29 cellular contexts compared by ENCODE assay signal in genomic region chr5:16812448-16812847, GRCh38.
A peak's percentile ranks its signal among the peaks of the same experiment; 100 is the strongest.
DNase-seq lines count a peak whose midpoint lies in the region; ATAC-seq and TF ChIP-seq lines count a peak whose summit lies in the region.
"Had no signal": no experiment of that assay in that cellular context is flagged by ENCODE, and none has a peak within 500 bp of the region (broad histone marks: within the 10 kb centered on the region; RNA-seq: fewer than 3 reads in every experiment).

No MANE protein-coding gene starts in this region.

- H3K27me3 Mint-ChIP-seq in HFFc6 (ENCODE audit: insufficient read depth) = peaks cover 8% of the 10 kb centered on the region
- H3K27me3 Mint-ChIP-seq in chondrocyte (ENCODE audit: low read depth) = no peaks in the 10 kb centered on the region
- no peaks in the 10 kb centered on the region for H3K27me3 Mint-ChIP-seq in natural killer cell (ENCODE audit: low read depth in 2 of 2)
- H3K27me3 Mint-ChIP-seq in neural progenitor cell (ENCODE audit: insufficient read depth, low read depth) = peaks cover 2% of the 10 kb centered on the region
- H3K27me3 Mint-ChIP-seq: IgD-negative memory B cell; natural killer cell treated with Interleukin-12 subunit alpha and Interleukin-12 subunit beta and Interleukin-15 and Interleukin-18, amount 100 ng/mL, for 72 hours had no signal

- ATAC-seq in right lobe of liver = peak in 3 of 4 donors; percentile 20 to 41 (median 26)
- ATAC-seq in natural killer cell = no peak
- ATAC-seq: HCT116; natural killer cell treated with Interleukin-12 subunit alpha and Interleukin-12 subunit beta and Interleukin-15 and Interleukin-18, amount 100 ng/mL, for 72 hours had no signal

- H3K4me1 Mint-ChIP-seq in HFFc6 (ENCODE audit: low read depth) (peaks cover 70% of the 10 kb centered on the region), chondrocyte (ENCODE audit: low read depth) (peaks cover 54% of the 10 kb centered on the region), natural killer cell (no peaks in the 10 kb centered on the region), neural progenitor cell (peaks cover 18% of the 10 kb centered on the region)
- H3K4me1 Mint-ChIP-seq: activated naive CD4-positive, alpha-beta T cell treated with anti-CD3 and anti-CD28 coated beads, Interleukin-2, amount 10 ng/mL, durations not matched to agents 7 days and 5 days; IgD-negative memory B cell had no signal

- H3K4me1 ChIP-seq in right lobe of liver (peaks cover 0 to 11% (median 0%) of the 10 kb centered on the region in 4 donors), tibial artery (peaks cover 0 to 39% (median 15%) of the 10 kb centered on the region in 4 donors), neural progenitor cell (peaks cover 22% of the 10 kb centered on the region)
- H3K4me1 ChIP-seq: SJCRH30 had no signal

- no peak overlapping the region for H3K9ac ChIP-seq in neural progenitor cell

- H3K79me2 ChIP-seq in neural progenitor cell (ENCODE audit: low read depth) = peaks cover 28% of the 10 kb centered on the region

- H3K36me3 ChIP-seq in right lobe of liver (no peaks in the 10 kb centered on the region), tibial artery (no peaks in the 10 kb centered on the region), neural progenitor cell (peaks cover 4% of the 10 kb centered on the region)
- H3K36me3 ChIP-seq: breast epithelium, ovary, right atrium auricular region, SJCRH30 had no signal

- H3K4me3 Mint-ChIP-seq in HFFc6 (no peak overlapping the region), chondrocyte (ENCODE audit: unreplicated experiment) (no peak overlapping the region), natural killer cell (no peak overlapping the region), neural progenitor cell (no peak overlapping the region)
- H3K4me3 Mint-ChIP-seq: activated naive CD4-positive, alpha-beta T cell treated with anti-CD3 and anti-CD28 coated beads, Interleukin-2, amount 10 ng/mL, durations not matched to agents 7 days and 5 days; activated T-helper 1 cell treated with anti-CD3 and anti-CD28 coated beads, Interleukin-12 subunit alpha, Interleukin-12 subunit beta, Interleukin-2, Interleukin-4 antibody, amounts not matched to agents 30 ng/mL and 10 ng/mL and 1 ng/mL, durations not matched to agents 14 hours and 24 hours and 36 hours; IgD-negative memory B cell; natural killer cell treated with Interleukin-12 subunit alpha and Interleukin-12 subunit beta and Interleukin-15 and Interleukin-18, amount 100 ng/mL, for 72 hours had no signal

- TF ChIP-seq CTCF in HFFc6 (IDR thresholded peaks at IDR 0.05) (no peak), chondrocyte (IDR thresholded peaks at IDR 0.05) (no peak), right lobe of liver (IDR thresholded peaks at IDR 0.05) (no peak), tibial artery (IDR thresholded peaks at IDR 0.05) (no peak), natural killer cell (IDR thresholded peaks at IDR 0.05) (no peak), neural progenitor cell (IDR thresholded peaks at IDR 0.05) (no peak)

- no peaks in the 10 kb centered on the region for H3K9me3 Mint-ChIP-seq in HFFc6
- no peaks in the 10 kb centered on the region for H3K9me3 Mint-ChIP-seq in chondrocyte (ENCODE audit: low read depth)
- H3K9me3 Mint-ChIP-seq in natural killer cell = no peaks in the 10 kb centered on the region
- no peaks in the 10 kb centered on the region for H3K9me3 Mint-ChIP-seq in neural progenitor cell
- H3K9me3 Mint-ChIP-seq: activated naive CD4-positive, alpha-beta T cell treated with anti-CD3 and anti-CD28 coated beads, Interleukin-2, amount 10 ng/mL, durations not matched to agents 7 days and 5 days; activated T-helper 1 cell treated with anti-CD3 and anti-CD28 coated beads, Interleukin-12 subunit alpha, Interleukin-12 subunit beta, Interleukin-2, Interleukin-4 antibody, amounts not matched to agents 30 ng/mL and 10 ng/mL and 1 ng/mL, durations not matched to agents 14 hours and 24 hours and 36 hours; natural killer cell treated with Interleukin-12 subunit alpha and Interleukin-12 subunit beta and Interleukin-15 and Interleukin-18, amount 100 ng/mL, for 72 hours had no signal

- peaks cover 16% of the 10 kb centered on the region for H4K20me1 ChIP-seq in neural progenitor cell (ENCODE audit: low read depth)

- H3K4me3 ChIP-seq in right lobe of liver (no peak overlapping the region), tibial artery (no peak overlapping the region), neural progenitor cell (no peak overlapping the region)
- H3K4me3 ChIP-seq: breast epithelium, left lung, ovary, right atrium auricular region, SJCRH30 had no signal

- no peak for DNase-seq in HFFc6
- DNase-seq in chondrocyte (ENCODE audit: low spot score) = no peak
- DNase-seq in right lobe of liver = no peak
- no peak for DNase-seq in tibial artery
- DNase-seq in natural killer cell = no peak
- no peak for DNase-seq in neural progenitor cell (ENCODE audit: low spot score)
- DNase-seq in head of caudate nucleus = no peak
- no peak for DNase-seq in NCI-H1105 treated with DMSO at 0.1 percent for 48 hours (lab: John Stamatoyannopoulos, UW)
- DNase-seq: activated CD4-positive, alpha-beta T cell treated with anti-CD3 and anti-CD28 coated beads, Interleukin-2, amount 50 U/mL, for 48 hours; activated CD4-positive, CD25-positive, alpha-beta regulatory T cell; activated CD8-positive, alpha-beta memory T cell treated with anti-CD3 and anti-CD28 coated beads, Interleukin-2, amount 50 U/mL, for 4 hours; activated naive CD4-positive, alpha-beta T cell treated with anti-CD3 and anti-CD28 coated beads, Interleukin-2, amount 10 ng/mL, durations not matched to agents 7 days and 5 days; amniotic stem cell; effector CD8-positive, alpha-beta T cell; left lung; NCI-H1105; NCI-H1930; SJCRH30; stimulated activated CD4-positive, alpha-beta T cell treated with anti-CD3 and anti-CD28 coated beads, Interleukin-2, amount 100 ng/mL, for 48 hours; T-helper 1 cell had no signal

- intact Hi-C loops in right lobe of liver (cut with DNase I) (no loop called here), tibial artery (cut with DNase I; ENCODE audit: low total_unique reads) (no loop called here), natural killer cell (cut with micrococcal nuclease) (no loop called here), head of caudate nucleus (cut with DNase I) (no loop called here)

- H3F3A ChIP-seq in neural progenitor cell (ENCODE audit: low read depth) = peaks cover 11% of the 10 kb centered on the region

- no peak overlapping the region for H3K4me2 ChIP-seq in neural progenitor cell

- H3K27ac Mint-ChIP-seq in HFFc6 = peak overlapping the region; percentile 6
- peak overlapping the region; percentile 18 for H3K27ac Mint-ChIP-seq in chondrocyte (ENCODE audit: unreplicated experiment)
- no peak overlapping the region for H3K27ac Mint-ChIP-seq in natural killer cell
- no peak overlapping the region for H3K27ac Mint-ChIP-seq in neural progenitor cell
- H3K27ac Mint-ChIP-seq: activated naive CD4-positive, alpha-beta T cell treated with anti-CD3 and anti-CD28 coated beads, Interleukin-2, amount 10 ng/mL, durations not matched to agents 7 days and 5 days; activated T-helper 1 cell treated with anti-CD3 and anti-CD28 coated beads, Interleukin-12 subunit alpha, Interleukin-12 subunit beta, Interleukin-2, Interleukin-4 antibody, amounts not matched to agents 30 ng/mL and 10 ng/mL and 1 ng/mL, durations not matched to agents 14 hours and 24 hours and 36 hours; IgD-negative memory B cell; natural killer cell treated with Interleukin-12 subunit alpha and Interleukin-12 subunit beta and Interleukin-15 and Interleukin-18, amount 100 ng/mL, for 72 hours had no signal

- H3K27ac ChIP-seq in right lobe of liver = no peak overlapping the region
- H3K27ac ChIP-seq in tibial artery = peak overlapping the region; percentile 7 to 18
- H3K27ac ChIP-seq in neural progenitor cell = no peak overlapping the region
- H3K27ac ChIP-seq: breast epithelium, C4-2B, foreskin keratinocyte, right atrium auricular region, SJCRH30 had no signal

- H3K36me3 Mint-ChIP-seq in HFFc6 (ENCODE audit: low read depth) (peaks cover 29% of the 10 kb centered on the region), chondrocyte (ENCODE audit: low read depth) (peaks cover 4% of the 10 kb centered on the region), natural killer cell (no peaks in the 10 kb centered on the region), neural progenitor cell (peaks cover 7% of the 10 kb centered on the region)
- H3K36me3 Mint-ChIP-seq: activated naive CD4-positive, alpha-beta T cell treated with anti-CD3 and anti-CD28 coated beads, Interleukin-2, amount 10 ng/mL, durations not matched to agents 7 days and 5 days; IgD-negative memory B cell; natural killer cell treated with Interleukin-12 subunit alpha and Interleukin-12 subunit beta and Interleukin-15 and Interleukin-18, amount 100 ng/mL, for 72 hours had no signal

- TF ChIP-seq POLR2A in right lobe of liver (IDR thresholded peaks at IDR 0.05) = no peak

- H3K27me3 ChIP-seq in right lobe of liver = no peaks in the 10 kb centered on the region
- H3K27me3 ChIP-seq in tibial artery = no peaks in the 10 kb centered on the region
- no peaks in the 10 kb centered on the region for H3K27me3 ChIP-seq in neural progenitor cell
- H3K27me3 ChIP-seq: breast epithelium, foreskin keratinocyte, left lung, ovary, right atrium auricular region, SJCRH30 had no signal

- H2AFZ ChIP-seq in neural progenitor cell (replicated peaks) = no peak overlapping the region

- WGBS in right lobe of liver (ENCODE audit: insufficient coverage, low coverage, low lambda C conversion rate, missing lambda C conversion rate) = 23% methylated on average over 2 of the region's 3 CpGs

- H3K9me3 ChIP-seq in right lobe of liver = no peaks in the 10 kb centered on the region
- no peaks in the 10 kb centered on the region for H3K9me3 ChIP-seq in tibial artery
- H3K9me3 ChIP-seq in neural progenitor cell (ENCODE audit: low read depth) = no peaks in the 10 kb centered on the region
- H3K9me3 ChIP-seq: breast epithelium, left lung, ovary, right atrium auricular region, SJCRH30 had no signal

Comparison
In these comparisons a context has a peak if more than half of its experiments do, and no peak if none do; other contexts are left out.
1. H3K27ac Mint-ChIP-seq: peak in HFFc6 (single experiment) and chondrocyte (single experiment); none in natural killer cell (0 of 2) and neural progenitor cell (single experiment).
2. ATAC-seq: peak in right lobe of liver (3 of 4); none in natural killer cell (0 of 3).
3. H3K27ac ChIP-seq: peak in tibial artery (2 of 2); none in right lobe of liver (0 of 3) and neural progenitor cell (single experiment).